In genomic region chr12:44885902-44886301, GRCh38 we compare ENCODE assay signal across 28 cellular contexts.
"Had no signal": no experiment of that assay in that cellular context is flagged by ENCODE, and none has a peak within 500 bp of the region (broad histone marks: within the 10 kb centered on the region; RNA-seq: fewer than 3 reads in every experiment).

No MANE protein-coding gene starts in this region.

- H3K4me1 ChIP-seq: stomach, suprapubic skin, testis, thyroid gland, tibial artery, tibial nerve, transverse colon, upper lobe of left lung, upper lobe of right lung, uterus, vagina had no signal

- H3K4me3 ChIP-seq: stomach, suprapubic skin, testis, thoracic aorta, thyroid gland, tibial artery, tibial nerve, transverse colon, upper lobe of left lung, upper lobe of right lung, uterus, vagina had no signal

- DNase-seq: stimulated activated CD4-positive, alpha-beta T cell treated with anti-CD3 and anti-CD28 coated beads, Interleukin-2, amount 100 ng/mL, for 48 hours; stimulated activated CD4-positive, alpha-beta T cell treated with anti-CD3 and anti-CD28 coated beads, Interleukin-4, amount 100 ng/mL, for 1 hour; stimulated activated CD4-positive, alpha-beta T cell treated with anti-CD3 and anti-CD28 coated beads, Interleukin-4, amount 100 ng/mL, for 24 hours; stimulated activated CD4-positive, alpha-beta T cell treated with anti-CD3 and anti-CD28 coated beads, Interleukin-4, amount 100 ng/mL, for 4 hours; stimulated activated CD8-positive, alpha-beta memory T cell treated with anti-CD3 and anti-CD28 coated beads, Interleukin-4, amount 100 ng/mL, for 48 hours; stimulated activated naive B cell treated with anti-CD40 and anti-IgM and Interleukin-4, amounts not matched to agents 10 μg/mL and 1 μg/mL and 100 μg/mL, for 72 hours; stimulated activated naive CD4-positive, alpha-beta T cell; stimulated activated naive CD4-positive, alpha-beta T cell treated with Interleukin-2 at 50 U/mL for 16 hours; stimulated activated naive CD8-positive, alpha-beta T cell treated with anti-CD3 and anti-CD28 coated beads, Interleukin-15, amount 100 ng/mL, for 72 hours; stimulated activated naive CD8-positive, alpha-beta T cell treated with anti-CD3 and anti-CD28 coated beads, Interleukin-15, Interleukin-2, amounts not matched to agents 100 U/mL and 50 U/mL, for 24 hours; stomach; substantia nigra; testis; thyroid gland; tibial artery; transverse colon; trophoblast cell; upper lobe of left lung; upper lobe of right lung; uterus had no signal

- H3K36me3 Mint-ChIP-seq: stimulated activated effector memory CD8-positive, alpha-beta T cell treated with anti-CD3 and anti-CD28 coated beads, Interleukin-12 subunit alpha, Interleukin-12 subunit beta, amount 100 ng/mL, for 72 hours; stimulated activated memory B cell treated with anti-CD40 and anti-IgM and Interleukin-4, amounts not matched to agents 10 μg/mL and 1 μg/mL and 100 μg/mL, for 72 hours; stimulated activated naive B cell treated with anti-CD40 and anti-IgM and Interleukin-4, amounts not matched to agents 10 μg/mL and 1 μg/mL and 100 μg/mL, for 72 hours; type B pancreatic cell had no signal

- H3K27me3 Mint-ChIP-seq: stimulated activated memory B cell treated with anti-CD40 and anti-IgM and Interleukin-4, amounts not matched to agents 10 μg/mL and 1 μg/mL and 100 μg/mL, for 72 hours; stimulated activated naive CD8-positive, alpha-beta T cell treated with anti-CD3 and anti-CD28 coated beads, Interleukin-15, amount 100 ng/mL, for 72 hours; stimulated activated naive CD8-positive, alpha-beta T cell treated with anti-CD3 and anti-CD28 coated beads, Interleukin-15, Interleukin-2, amounts not matched to agents 100 ng/mL and 50 ng/mL, for 24 hours; type B pancreatic cell had no signal

- H3K27ac Mint-ChIP-seq: stimulated activated effector memory CD8-positive, alpha-beta T cell treated with anti-CD3 and anti-CD28 coated beads, Interleukin-12 subunit alpha, Interleukin-12 subunit beta, amount 100 ng/mL, for 72 hours; stimulated activated memory B cell treated with anti-CD40 and anti-IgM and Interleukin-4, amounts not matched to agents 10 μg/mL and 1 μg/mL and 100 μg/mL, for 72 hours; stimulated activated naive B cell treated with anti-CD40 and anti-IgM and Interleukin-4, amounts not matched to agents 10 μg/mL and 1 μg/mL and 100 μg/mL, for 72 hours; stimulated activated naive CD8-positive, alpha-beta T cell treated with anti-CD3 and anti-CD28 coated beads, Interleukin-15, amount 100 ng/mL, for 72 hours; stimulated activated naive CD8-positive, alpha-beta T cell treated with anti-CD3 and anti-CD28 coated beads, Interleukin-15, Interleukin-2, amounts not matched to agents 100 ng/mL and 50 ng/mL, for 24 hours; type B pancreatic cell had no signal

- ATAC-seq: stimulated activated effector memory CD8-positive, alpha-beta T cell treated with anti-CD3 and anti-CD28 coated beads, Interleukin-12 subunit alpha, Interleukin-12 subunit beta, amount 100 ng/mL, for 72 hours; stimulated activated memory B cell treated with anti-CD40 and anti-IgM and Interleukin-4, amounts not matched to agents 10 μg/mL and 1 μg/mL and 100 μg/mL, for 72 hours; stimulated activated naive B cell treated with anti-CD40 and anti-IgM and Interleukin-4, amounts not matched to agents 10 μg/mL and 1 μg/mL and 100 μg/mL, for 72 hours; stimulated activated naive CD8-positive, alpha-beta T cell treated with anti-CD3 and anti-CD28 coated beads, Interleukin-15, amount 100 ng/mL, for 72 hours; stimulated activated naive CD8-positive, alpha-beta T cell treated with anti-CD3 and anti-CD28 coated beads, Interleukin-15, Interleukin-2, amounts not matched to agents 100 U/mL and 50 U/mL, for 24 hours; upper lobe of right lung had no signal

- H3K27ac ChIP-seq: stomach, suprapubic skin, testis, thoracic aorta, thyroid gland, tibial artery, tibial nerve, transverse colon, upper lobe of left lung, upper lobe of right lung, uterus, vagina had no signal

- H3K36me3 ChIP-seq: stomach, suprapubic skin, thoracic aorta, thyroid gland, tibial artery, tibial nerve, transverse colon, upper lobe of left lung, upper lobe of right lung, uterus, vagina had no signal

- H3K9me3 ChIP-seq: testis, thyroid gland, transverse colon, uterus, vagina had no signal

- H3K4me3 Mint-ChIP-seq: stimulated activated effector memory CD8-positive, alpha-beta T cell treated with anti-CD3 and anti-CD28 coated beads, Interleukin-12 subunit alpha, Interleukin-12 subunit beta, amount 100 ng/mL, for 72 hours; stimulated activated memory B cell treated with anti-CD40 and anti-IgM and Interleukin-4, amounts not matched to agents 10 μg/mL and 1 μg/mL and 100 μg/mL, for 72 hours; stimulated activated naive B cell treated with anti-CD40 and anti-IgM and Interleukin-4, amounts not matched to agents 10 μg/mL and 1 μg/mL and 100 μg/mL, for 72 hours; stimulated activated naive CD8-positive, alpha-beta T cell treated with anti-CD3 and anti-CD28 coated beads, Interleukin-15, amount 100 ng/mL, for 72 hours; stimulated activated naive CD8-positive, alpha-beta T cell treated with anti-CD3 and anti-CD28 coated beads, Interleukin-15, Interleukin-2, amounts not matched to agents 100 ng/mL and 50 ng/mL, for 24 hours; type B pancreatic cell had no signal

- H3K4me1 Mint-ChIP-seq: stimulated activated effector memory CD8-positive, alpha-beta T cell treated with anti-CD3 and anti-CD28 coated beads, Interleukin-12 subunit alpha, Interleukin-12 subunit beta, amount 100 ng/mL, for 72 hours; stimulated activated memory B cell treated with anti-CD40 and anti-IgM and Interleukin-4, amounts not matched to agents 10 μg/mL and 1 μg/mL and 100 μg/mL, for 72 hours; stimulated activated naive B cell treated with anti-CD40 and anti-IgM and Interleukin-4, amounts not matched to agents 10 μg/mL and 1 μg/mL and 100 μg/mL, for 72 hours; stimulated activated naive CD8-positive, alpha-beta T cell treated with anti-CD3 and anti-CD28 coated beads, Interleukin-15, amount 100 ng/mL, for 72 hours had no signal

- H3K27me3 ChIP-seq: stomach, suprapubic skin, testis, thyroid gland, tibial artery, tibial nerve, transverse colon, upper lobe of left lung, upper lobe of right lung, uterus, vagina had no signal
